ENCODE assay signal across 12 cellular contexts in the genomic region with DNA sequence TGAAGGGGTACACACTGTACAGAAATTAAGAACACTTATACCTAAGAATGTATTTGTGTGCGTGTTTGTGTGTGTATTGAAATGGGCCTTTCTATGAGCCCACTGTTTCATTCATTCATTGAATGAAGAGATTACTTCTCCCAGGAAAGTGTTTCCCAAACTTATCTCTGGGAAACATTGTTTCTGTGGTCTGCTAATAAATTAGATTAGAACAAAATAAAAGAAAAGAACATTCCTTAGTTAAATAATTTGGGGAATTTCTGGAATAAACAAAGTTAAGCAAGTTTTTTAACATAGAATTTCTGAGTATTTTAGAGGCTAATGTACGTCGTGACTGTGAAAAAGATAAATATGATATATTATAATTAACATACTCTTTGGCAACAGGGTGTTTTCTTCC.
DNase-seq lines count a peak whose midpoint lies in the region; ATAC-seq and TF ChIP-seq lines count a peak whose summit lies in the region.
"Had no signal": no experiment of that assay in that cellular context is flagged by ENCODE, and none has a peak within 500 bp of the region (broad histone marks: within the 10 kb centered on the region; RNA-seq: fewer than 3 reads in every experiment).

No MANE protein-coding gene starts in this region.

- H3K9me3 ChIP-seq in SK-N-SH: no peaks in the 10 kb centered on the region
- no peaks in the 10 kb centered on the region for H3K9me3 ChIP-seq in smooth muscle cell (replicated peaks; ENCODE audit: low read depth)

- no peaks in the 10 kb centered on the region for H3K9me2 ChIP-seq in SK-N-SH

- H3F3A ChIP-seq in SK-N-SH (replicated peaks; ENCODE audit: insufficient read depth) (no peaks in the 10 kb centered on the region), smooth muscle cell (ENCODE audit: low read depth) (peaks cover 30% of the 10 kb centered on the region)

- H4K20me1 ChIP-seq in SK-N-SH (ENCODE audit: insufficient read depth) (no peaks in the 10 kb centered on the region), smooth muscle cell (ENCODE audit: low read depth) (no peaks in the 10 kb centered on the region)

- DNase-seq in SK-N-SH (no peak), brain microvascular endothelial cell (no peak), mesothelial cell of epicardium (ENCODE audit: low spot score in 2 of 2, unreplicated experiment in 2 of 2) (no peak), smooth muscle cell (lab: John Stamatoyannopoulos, UW; ENCODE audit: unreplicated experiment) (no peak), NCI-H526 (lab: John Stamatoyannopoulos, UW) (no peak), NCI-H524 treated with DMSO at 0.1 percent for 48 hours (lab: John Stamatoyannopoulos, UW) (no peak)
- DNase-seq in activated CD4-positive, alpha-beta T cell treated with anti-CD3 and anti-CD28 coated beads, Interleukin-2, amount 10 ng/mL, durations not matched to agents 24 days and 14 days: no peak
- DNase-seq: CD4-positive, CD25-positive, alpha-beta regulatory T cell; GM23248; H9 had no signal

- intact Hi-C loops in activated CD4-positive, alpha-beta T cell treated with anti-CD3 and anti-CD28 coated beads, Interleukin-2, amount 10 ng/mL, durations not matched to agents 24 days and 14 days (cut with micrococcal nuclease): no loop called here

- H3K27me3 ChIP-seq in SK-N-SH (ENCODE audit: insufficient read depth): no peaks in the 10 kb centered on the region
- no peaks in the 10 kb centered on the region for H3K27me3 ChIP-seq in brain microvascular endothelial cell (replicated peaks)
- H3K27me3 ChIP-seq in smooth muscle cell (ENCODE audit: low read depth): no peaks in the 10 kb centered on the region

- peaks cover 0 to 12% of the 10 kb centered on the region in 2 experiments; a peak in 2 of 4 replicates for H3K4me1 ChIP-seq in SK-N-SH (ENCODE audit: control insufficient read depth in 1 of 2, insufficient read depth in 2 of 2, low read depth in 1 of 2, low read length in 1 of 2)
- H3K4me1 ChIP-seq in smooth muscle cell (ENCODE audit: low read depth): peaks cover 30% of the 10 kb centered on the region

- no peak overlapping the region for H3K4me2 ChIP-seq in SK-N-SH
- peak overlapping the region; percentile 54 for H3K4me2 ChIP-seq in smooth muscle cell

- 59% methylated on average over 3 of the region's 3 CpGs for WGBS in SK-N-SH (ENCODE audit: low lambda C conversion rate)
- WGBS in smooth muscle cell (ENCODE audit: low lambda C conversion rate): 57% methylated on average over 3 of the region's 3 CpGs

- no peak overlapping the region for H3K4me3 Mint-ChIP-seq in mesothelial cell of epicardium
- no peak overlapping the region for H3K4me3 Mint-ChIP-seq in activated CD4-positive, alpha-beta T cell treated with anti-CD3 and anti-CD28 coated beads, Interleukin-2, amount 10 ng/mL, durations not matched to agents 24 days and 14 days
- H3K4me3 Mint-ChIP-seq: CD4-positive, CD25-positive, alpha-beta regulatory T cell; H9 had no signal

- H3K27me3 Mint-ChIP-seq in mesothelial cell of epicardium (ENCODE audit: low read depth): peaks cover 3% of the 10 kb centered on the region
- H3K27me3 Mint-ChIP-seq in activated CD4-positive, alpha-beta T cell treated with anti-CD3 and anti-CD28 coated beads, Interleukin-2, amount 10 ng/mL, durations not matched to agents 24 days and 14 days: no peaks in the 10 kb centered on the region
- H3K27me3 Mint-ChIP-seq: CD4-positive, CD25-positive, alpha-beta regulatory T cell had no signal

- H3K36me3 ChIP-seq in SK-N-SH (replicated peaks in 1 of 2; ENCODE audit: control insufficient read depth in 1 of 2, insufficient read depth in 2 of 2, low read length in 1 of 2) (no peaks in the 10 kb centered on the region), brain microvascular endothelial cell (replicated peaks) (no peaks in the 10 kb centered on the region), smooth muscle cell (ENCODE audit: low read depth) (no peaks in the 10 kb centered on the region)

- H2AFZ ChIP-seq in SK-N-SH (ENCODE audit: low read depth) (no peak overlapping the region), smooth muscle cell (ENCODE audit: low read depth) (no peak overlapping the region)

- no peak for ATAC-seq in SK-N-SH treated with all-trans-retinoic acid at 6 μM for 48 hours

- H3K9ac ChIP-seq in SK-N-SH (no peak overlapping the region), smooth muscle cell (ENCODE audit: low read depth) (peak overlapping the region; percentile 89)
- H3K9ac ChIP-seq: GM23248 had no signal

- H3K27ac ChIP-seq in SK-N-SH (ENCODE audit: low read depth in 2 of 2, low read length in 1 of 2): no peak overlapping the region
- peak overlapping the region; percentile 96 for H3K27ac ChIP-seq in brain microvascular endothelial cell
- H3K27ac ChIP-seq in smooth muscle cell (ENCODE audit: low read depth): peak overlapping the region; percentile 98
- H3K27ac ChIP-seq: 22Rv1, GM23248 had no signal

- CTCF ChIA-PET in SK-N-SH (lab: Yijun Ruan, JAX): no interaction called here

- H3K4me1 Mint-ChIP-seq in mesothelial cell of epicardium: peaks cover 30% of the 10 kb centered on the region
- H3K4me1 Mint-ChIP-seq in activated CD4-positive, alpha-beta T cell treated with anti-CD3 and anti-CD28 coated beads, Interleukin-2, amount 10 ng/mL, durations not matched to agents 24 days and 14 days: no peaks in the 10 kb centered on the region
- H3K4me1 Mint-ChIP-seq: CD4-positive, CD25-positive, alpha-beta regulatory T cell had no signal

- H3K36me3 Mint-ChIP-seq in mesothelial cell of epicardium: peaks cover 3% of the 10 kb centered on the region
- no peaks in the 10 kb centered on the region for H3K36me3 Mint-ChIP-seq in activated CD4-positive, alpha-beta T cell treated with anti-CD3 and anti-CD28 coated beads, Interleukin-2, amount 10 ng/mL, durations not matched to agents 24 days and 14 days (ENCODE audit: low read depth)
- H3K36me3 Mint-ChIP-seq: CD4-positive, CD25-positive, alpha-beta regulatory T cell had no signal

- POLR2A ChIA-PET in SK-N-SH (lab: Yijun Ruan, JAX): no interaction called here

- TF ChIP-seq EP300 in SK-N-SH (IDR thresholded peaks at IDR 0.05; ENCODE audit: borderline replicate concordance in 1 of 2, low read depth in 1 of 2, low read length in 1 of 2): no peak

- no peak for TF ChIP-seq RAD21 in SK-N-SH (IDR thresholded peaks at IDR 0.05; ENCODE audit: low read length)

- in situ Hi-C loops in brain microvascular endothelial cell (cut with HindIII; ENCODE audit: low pct_ligation_motif_present, low sequenced_read_pairs): no loop called here

- H3K79me2 ChIP-seq in SK-N-SH (ENCODE audit: insufficient read depth) (no peaks in the 10 kb centered on the region), smooth muscle cell (ENCODE audit: low read depth) (no peaks in the 10 kb centered on the region)

- peak overlapping the region; percentile 41 for H3K27ac Mint-ChIP-seq in mesothelial cell of epicardium
- no peak overlapping the region for H3K27ac Mint-ChIP-seq in activated CD4-positive, alpha-beta T cell treated with anti-CD3 and anti-CD28 coated beads, Interleukin-2, amount 10 ng/mL, durations not matched to agents 24 days and 14 days

- H3K4me3 ChIP-seq in SK-N-SH (ENCODE audit: low read depth in 2 of 2, low read length in 1 of 2) (no peak overlapping the region), brain microvascular endothelial cell (ENCODE audit: low read depth, low read length) (no peak overlapping the region), smooth muscle cell (no peak overlapping the region)
- H3K4me3 ChIP-seq: GM23248 had no signal

- peaks cover 9% of the 10 kb centered on the region for H3K9me3 Mint-ChIP-seq in mesothelial cell of epicardium
- H3K9me3 Mint-ChIP-seq in activated CD4-positive, alpha-beta T cell treated with anti-CD3 and anti-CD28 coated beads, Interleukin-2, amount 10 ng/mL, durations not matched to agents 24 days and 14 days: no peaks in the 10 kb centered on the region

- TF ChIP-seq CTCF in SK-N-SH (IDR thresholded peaks at IDR 0.05) (no peak), brain microvascular endothelial cell (IDR thresholded peaks at IDR 0.05; ENCODE audit: low read depth, low read length, missing control alignments) (no peak), mesothelial cell of epicardium (IDR thresholded peaks at IDR 0.05; ENCODE audit: unreplicated experiment) (no peak), smooth muscle cell (IDR thresholded peaks at IDR 0.05; ENCODE audit: borderline replicate concordance, insufficient read depth, poor library complexity, severe bottlenecking) (no peak)

TF ChIP-seq in SK-N-SH treated with all-trans-retinoic acid at 6 μM for 48 hours, 23 proteins besides CTCF, POLR2A, EP300 and RAD21 (continues in another document):
- TF ChIP-seq ARNTL (CRISPR knock-in tag; IDR thresholded peaks at IDR 0.05; ENCODE audit: borderline replicate concordance, low read depth) (no peak), ISL1 (CRISPR knock-in tag; IDR thresholded peaks at IDR 0.05) (peak; percentile 37; the same call in 1 of the 2 replicates), CSRNP3 (CRISPR knock-in tag; IDR thresholded peaks at IDR 0.05) (no peak)

TF ChIP-seq in SK-N-SH, 30 proteins besides CTCF, POLR2A, EP300 and RAD21 (continues in another document):
- TF ChIP-seq CHD2 (IDR thresholded peaks at IDR 0.05; ENCODE audit: low read length, partially characterized antibody): no peak
- no peak for TF ChIP-seq EZH2phosphoT487 (IDR thresholded peaks at IDR 0.05; ENCODE audit: borderline replicate concordance, low read depth)
- TF ChIP-seq USF2 (IDR thresholded peaks at IDR 0.05; ENCODE audit: borderline replicate concordance, low read depth, low read length): no peak
- TF ChIP-seq TAF1 (IDR thresholded peaks at IDR 0.05; ENCODE audit: borderline replicate concordance, low read depth, low read length): no peak
- TF ChIP-seq ZBTB33 (IDR thresholded peaks at IDR 0.05; ENCODE audit: borderline replicate concordance, low read depth): no peak

Comparison
In these comparisons a context has a peak if more than half of its experiments do, and no peak if none do; other contexts are left out.
1. H3K27ac ChIP-seq: peak in brain microvascular endothelial cell (single experiment) and smooth muscle cell (single experiment); none in SK-N-SH (0 of 2).